In the genomic region with DNA sequence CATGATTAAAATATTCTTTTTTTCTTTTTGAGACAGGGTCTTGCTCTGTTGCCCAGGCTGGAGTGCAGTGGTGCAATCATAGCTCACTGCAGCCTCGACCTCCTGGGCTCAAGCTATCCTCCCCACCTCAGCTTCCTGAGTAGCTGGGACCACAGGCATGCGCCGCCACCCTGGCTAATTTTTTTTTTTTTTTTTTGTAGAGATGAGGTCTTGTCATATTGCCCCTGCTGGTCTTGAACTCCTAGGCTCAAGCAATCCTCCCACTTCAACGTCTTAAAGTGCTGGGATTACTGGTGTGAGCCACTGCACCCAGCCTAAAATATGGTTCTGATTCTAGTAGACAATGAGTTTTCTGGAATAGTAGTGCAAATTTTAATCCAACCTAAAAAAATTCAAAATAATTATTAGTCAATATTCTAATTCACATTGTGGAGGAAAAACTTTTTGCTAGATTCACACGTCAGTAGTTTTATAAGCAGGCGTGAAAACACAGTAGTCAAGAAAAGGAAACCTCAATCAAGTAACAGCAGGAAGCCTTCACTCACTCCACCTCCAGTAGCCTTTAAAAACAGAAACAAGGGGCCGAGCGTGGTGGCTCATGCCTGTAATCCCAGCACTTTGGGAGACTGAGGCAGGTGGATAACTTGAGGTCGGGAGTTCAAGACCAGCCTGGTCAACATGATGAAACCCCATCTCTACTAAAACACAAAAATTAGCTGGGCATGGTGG, we compare ENCODE assay signal across 8 cellular contexts.
DNase-seq lines count a peak whose midpoint lies in the region; ATAC-seq, FAIRE-seq and TF ChIP-seq lines count a peak whose summit lies in the region.
"Not testable (repeated sequence)": the region's sequence is repeated elsewhere in the genome, so short reads cannot be mapped to it uniquely, and the experiment has no call there.

No MANE protein-coding gene starts in this region.

- not testable (repeated sequence) for H3K27me3 ChIP-seq in spleen (replicated peaks in 1 of 7)

- 34 to 49% (median 46%) methylated on average over 9 of the region's 9 CpGs for WGBS in spleen, 5 donors

- peak overlapping the region in 5 of 8 donors; percentile 28 to 73 (median 57) for H3K27ac ChIP-seq in spleen

- H3K9me3 ChIP-seq in spleen = not testable (repeated sequence)

- not testable (repeated sequence) for TF ChIP-seq POLR2A in spleen (IDR thresholded peaks at IDR 0.05)

- CTCF ChIA-PET in activated CD8-positive, alpha-beta memory T cell treated with anti-CD3 and anti-CD28 coated beads, Interleukin-2, amount 10 ng/mL, durations not matched to agents 7 days and 5 days (lab: Charles Lee) = interaction anchor here (1.2 to 2.4 kb wide), 3 partner anchors 20 to 34 kb away, joined by 3 to 9 read pairs (median 3); no protein-coding TSS in a partner anchor

- peaks cover 23% of the 10 kb centered on the region for H3K4me1 Mint-ChIP-seq in activated CD8-positive, alpha-beta memory T cell treated with anti-CD3 and anti-CD28 coated beads, Interleukin-2, amount 10 ng/mL, durations not matched to agents 7 days and 5 days

- ATAC-seq in GM18861 (IDR thresholded peaks at IDR 0.05; ENCODE audit: unreplicated experiment) = peak; percentile 58
- ATAC-seq in GM19467 (IDR thresholded peaks at IDR 0.05; ENCODE audit: unreplicated experiment) = peak; percentile 67
- peak; percentile 77 for ATAC-seq in GM21723 (IDR thresholded peaks at IDR 0.05; ENCODE audit: unreplicated experiment)
- peak; percentile 54 for ATAC-seq in HG02938 (IDR thresholded peaks at IDR 0.05; ENCODE audit: unreplicated experiment)
- ATAC-seq in HG03442 (IDR thresholded peaks at IDR 0.05; ENCODE audit: unreplicated experiment) = peak; percentile 69
- ATAC-seq in activated CD8-positive, alpha-beta memory T cell treated with anti-CD3 and anti-CD28 coated beads, Interleukin-2, amount 10 ng/mL, durations not matched to agents 7 days and 5 days = peak; percentile 75

- peaks cover 0 to 38% (median 6%) of the 10 kb centered on the region in 6 donors for H3K4me1 ChIP-seq in spleen

- not testable (repeated sequence) for H3K4me3 Mint-ChIP-seq in activated CD8-positive, alpha-beta memory T cell treated with anti-CD3 and anti-CD28 coated beads, Interleukin-2, amount 10 ng/mL, durations not matched to agents 7 days and 5 days

- peak; percentile 51 for FAIRE-seq in D721Med (lab: Jason Lieb, UNC)

- H3K4me3 ChIP-seq in spleen = not testable (repeated sequence)

- not testable (repeated sequence) for TF ChIP-seq CTCF in D721Med (IDR thresholded peaks at IDR 0.05; ENCODE audit: insufficient read depth, missing control alignments); spleen (IDR thresholded peaks at IDR 0.05 in 8 of 11, conservative IDR thresholded peaks at IDR 0.05 in 3 of 11)

- H3K27me3 Mint-ChIP-seq in activated CD8-positive, alpha-beta memory T cell treated with anti-CD3 and anti-CD28 coated beads, Interleukin-2, amount 10 ng/mL, durations not matched to agents 7 days and 5 days = peaks cover 22% of the 10 kb centered on the region

- intact Hi-C loops in spleen (cut with DNase I; ENCODE audit: low total_unique reads) = not testable (repeated sequence)

- H3K36me3 Mint-ChIP-seq in activated CD8-positive, alpha-beta memory T cell treated with anti-CD3 and anti-CD28 coated beads, Interleukin-2, amount 10 ng/mL, durations not matched to agents 7 days and 5 days = not testable (repeated sequence)

- H3K9me3 Mint-ChIP-seq in activated CD8-positive, alpha-beta memory T cell treated with anti-CD3 and anti-CD28 coated beads, Interleukin-2, amount 10 ng/mL, durations not matched to agents 7 days and 5 days (ENCODE audit: low read depth) = not testable (repeated sequence)

- not testable (repeated sequence) for H3K36me3 ChIP-seq in spleen

- DNase-seq in D721Med (ENCODE audit: insufficient read length, low spot score); activated CD8-positive, alpha-beta memory T cell treated with anti-CD3 and anti-CD28 coated beads, Interleukin-2, amount 10 ng/mL, durations not matched to agents 7 days and 5 days; spleen: not testable (repeated sequence)

- H3K27ac Mint-ChIP-seq in activated CD8-positive, alpha-beta memory T cell treated with anti-CD3 and anti-CD28 coated beads, Interleukin-2, amount 10 ng/mL, durations not matched to agents 7 days and 5 days = peak overlapping the region; percentile 45
